8 cellular contexts compared by ENCODE assay signal in the genomic region with DNA sequence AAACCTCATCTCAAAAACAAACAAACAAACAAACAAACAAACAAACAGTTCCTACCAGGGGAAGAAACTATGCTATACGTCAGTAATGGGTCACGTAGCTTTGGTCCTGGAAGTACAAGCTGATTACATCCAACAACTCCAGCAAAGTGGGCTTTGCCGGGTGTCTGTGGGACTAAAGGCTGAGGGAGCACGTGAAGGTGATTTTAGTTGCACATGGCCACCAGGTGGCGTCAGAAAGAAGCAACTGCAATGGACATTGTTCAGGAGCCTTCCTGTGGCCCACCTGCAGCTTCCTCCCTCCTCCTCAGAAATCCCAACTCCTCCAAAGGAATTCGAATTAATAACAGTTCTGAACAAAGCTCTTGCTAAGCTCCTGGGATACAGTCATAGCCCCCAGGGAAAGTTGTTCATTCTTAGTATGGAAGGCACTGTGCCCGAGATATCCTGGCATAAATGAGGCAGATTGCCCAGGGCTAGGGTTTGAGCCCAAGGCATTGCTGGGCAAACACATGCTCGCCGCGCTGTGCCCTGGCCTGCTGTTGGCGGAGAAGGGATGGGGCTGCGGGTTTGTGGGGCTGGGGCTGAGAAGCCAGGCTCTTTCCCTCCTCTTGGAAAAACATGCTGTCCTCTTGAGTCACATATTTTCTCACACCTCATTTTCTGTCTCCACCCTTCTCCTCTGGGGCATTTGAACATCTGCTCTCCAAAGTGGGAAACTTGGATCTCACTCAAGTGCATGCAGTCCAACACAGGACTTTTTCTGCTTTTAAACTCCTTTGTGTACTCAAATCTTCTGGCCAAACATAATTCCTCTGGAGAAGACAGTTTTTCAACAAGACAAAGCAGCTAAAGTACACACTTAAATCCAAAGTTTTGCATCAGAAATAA. TPM values are rescaled to one million over a fixed set of nuclear protein-coding genes. Genes with fewer than 3 reads are reported as not detected.
DNase-seq lines count a peak whose midpoint lies in the region; ATAC-seq and TF ChIP-seq lines count a peak whose summit lies in the region.

No MANE protein-coding gene starts in this region.

- no peaks in the 10 kb centered on the region for H3K9me3 ChIP-seq in left lung

- no peak overlapping the region for H3K27ac Mint-ChIP-seq in activated CD4-positive, alpha-beta T cell treated with anti-CD3 and anti-CD28 coated beads, Interleukin-2, amount 10 ng/mL, durations not matched to agents 7 days and 5 days

- H3K27me3 ChIP-seq in left lung = no peaks in the 10 kb centered on the region

- H3K36me3 ChIP-seq in left lung = no peaks in the 10 kb centered on the region

- H3K27ac ChIP-seq in coronary artery (peak overlapping the region; percentile 73 to 89), left lung (peak overlapping the region; percentile 57 to 78)

- no peak overlapping the region for H3K4me3 Mint-ChIP-seq in activated CD4-positive, alpha-beta T cell treated with anti-CD3 and anti-CD28 coated beads, Interleukin-2, amount 10 ng/mL, durations not matched to agents 7 days and 5 days

- intact Hi-C loops in left lung (cut with DNase I) = loop anchor here in 1 of 2 donors (5.0 kb wide), 1 partner anchor 69 kb away; no protein-coding TSS in a partner anchor

- H3K4me3 ChIP-seq in HFF-Myc (replicated peaks; ENCODE audit: low read depth, low read length) = peak overlapping the region; percentile 14; the same call in 1 of the 2 replicates
- peak overlapping the region; percentile 40 for H3K4me3 ChIP-seq in coronary artery
- H3K4me3 ChIP-seq in left lung = no peak overlapping the region

- H3K4me1 ChIP-seq in left lung = peaks cover 24 to 38% of the 10 kb centered on the region in 2 donors

- no peaks in the 10 kb centered on the region for H3K36me3 Mint-ChIP-seq in activated CD4-positive, alpha-beta T cell treated with anti-CD3 and anti-CD28 coated beads, Interleukin-2, amount 10 ng/mL, durations not matched to agents 7 days and 5 days (ENCODE audit: low read depth)

- peak; percentile 76 for ATAC-seq in left lung
- no peak for ATAC-seq in GM21447 (IDR thresholded peaks at IDR 0.05; ENCODE audit: unreplicated experiment)

- DNase-seq in COLO829 (ENCODE audit: low spot score) (peak; percentile 61), HFF-Myc (ENCODE audit: extremely low read depth, low read depth) (peak; percentile 96), NCI-H446 treated with DMSO at 0.1 percent for 48 hours (lab: John Stamatoyannopoulos, UW) (peak; percentile 85), coronary artery (ENCODE audit: low spot score) (peak; percentile 86), left lung (peak in 1 of 2 donors; percentile 74)
- DNase-seq in activated CD4-positive, alpha-beta T cell treated with anti-CD3 and anti-CD28 coated beads, Interleukin-2, amount 10 ng/mL, durations not matched to agents 7 days and 5 days = peak; percentile 81
- peak; percentile 67 to 69 for DNase-seq in stimulated activated CD4-positive, alpha-beta T cell treated with anti-CD3 and anti-CD28 coated beads, Interleukin-2, amount 100 ng/mL, for 48 hours

- CTCF ChIA-PET in activated CD4-positive, alpha-beta T cell treated with anti-CD3 and anti-CD28 coated beads, Interleukin-2, amount 10 ng/mL, durations not matched to agents 7 days and 5 days (lab: Charles Lee) = interaction anchor here (0.5 to 3.1 kb wide), 14 partner anchors 8 to 285 kb away, joined by 3 to 10 read pairs (median 4); no protein-coding TSS in a partner anchor

- TF ChIP-seq CTCF in HFF-Myc (IDR thresholded peaks at IDR 0.05; ENCODE audit: low read depth, low read length, missing control alignments) (peak; percentile 76), coronary artery (IDR thresholded peaks at IDR 0.05) (peak; percentile 61), left lung (IDR thresholded peaks at IDR 0.05) (peak; percentile 67 to 71)

- POLR2A ChIA-PET in activated CD4-positive, alpha-beta T cell treated with anti-CD3 and anti-CD28 coated beads, Interleukin-2, amount 10 ng/mL, durations not matched to agents 7 days and 5 days (lab: Charles Lee) = no interaction called here

- H3K9me3 Mint-ChIP-seq in activated CD4-positive, alpha-beta T cell treated with anti-CD3 and anti-CD28 coated beads, Interleukin-2, amount 10 ng/mL, durations not matched to agents 7 days and 5 days = peaks cover 3% of the 10 kb centered on the region

- no peaks in the 10 kb centered on the region for H3K27me3 Mint-ChIP-seq in activated CD4-positive, alpha-beta T cell treated with anti-CD3 and anti-CD28 coated beads, Interleukin-2, amount 10 ng/mL, durations not matched to agents 7 days and 5 days

- H3K4me1 Mint-ChIP-seq in activated CD4-positive, alpha-beta T cell treated with anti-CD3 and anti-CD28 coated beads, Interleukin-2, amount 10 ng/mL, durations not matched to agents 7 days and 5 days = peaks cover 10% of the 10 kb centered on the region

RNA-seq across cellular contexts. Expression of a gene that starts 28.6 kb away (rescaled TPM):
- total RNA-seq in activated CD4-positive, alpha-beta T cell treated with anti-CD3 and anti-CD28 coated beads, Interleukin-2, amount 10 ng/mL, durations not matched to agents 7 days and 5 days = not detected
- not detected for total RNA-seq in left lung

RNA-seq across cellular contexts. Expression of a gene that starts 48.5 kb away (rescaled TPM):
- 10 to 100 TPM; 44.8 to 52.0 TPM for total RNA-seq in activated CD4-positive, alpha-beta T cell treated with anti-CD3 and anti-CD28 coated beads, Interleukin-2, amount 10 ng/mL, durations not matched to agents 7 days and 5 days
- 10 to 100 TPM; 25.1 to 27.0 TPM for total RNA-seq in left lung

Comparison
In these comparisons a context has a peak if more than half of its experiments do, and no peak if none do; other contexts are left out.
1. H3K4me3 ChIP-seq: peak in HFF-Myc (single experiment) and coronary artery (single experiment); none in left lung (0 of 2).
2. Peak in every context shown above with its lines, with median percentiles within 50 percentile points of each other: CTCF ChIP-seq.